ENCODE assay signal across 39 cellular contexts in genomic region chr4:143247866-143248265, GRCh38.
"Had no signal": no experiment of that assay in that cellular context is flagged by ENCODE, and none has a peak within 500 bp of the region (broad histone marks: within the 10 kb centered on the region; RNA-seq: fewer than 3 reads in every experiment).

No MANE protein-coding gene starts in this region.

- DNase-seq: activated effector memory CD4-positive, alpha-beta T cell treated with anti-CD3 and anti-CD28 coated beads, Interleukin-2, amount 50 U/mL, for 16 hours; activated effector memory CD4-positive, alpha-beta T cell treated with Interleukin-2 at 50 U/mL for 16 hours; activated gamma-delta T cell; activated gamma-delta T cell treated with Interleukin-2 at 50 U/mL for 16 hours; activated naive CD4-positive, alpha-beta T cell; activated naive CD4-positive, alpha-beta T cell treated with anti-CD3 and anti-CD28 coated beads for 36 hours; activated naive CD4-positive, alpha-beta T cell treated with anti-CD3 and anti-CD28 coated beads, Interleukin-2, amount 10 ng/mL, durations not matched to agents 7 days and 5 days; activated naive CD4-positive, alpha-beta T cell treated with anti-CD3 and anti-CD28 coated beads, Interleukin-2, amount 50 U/mL, for 16 hours; activated naive CD4-positive, alpha-beta T cell treated with Interleukin-2 at 50 U/mL for 16 hours; activated naive CD8-positive, alpha-beta T cell treated with anti-CD3 and anti-CD28 coated beads for 36 hours; activated naive CD8-positive, alpha-beta T cell treated with anti-CD3 and anti-CD28 coated beads, Interleukin-2, amount 10 ng/mL, durations not matched to agents 7 days and 5 days; activated naive CD8-positive, alpha-beta T cell treated with anti-CD3 and anti-CD28 coated beads, Interleukin-2, amount 50 U/mL, for 24 hours; activated T-cell treated with anti-CD3 and anti-CD28 coated beads, Interleukin-2, amount 50 U/mL, for 24 hours; activated T-cell treated with anti-CD3 and anti-CD28 coated beads, Interleukin-2, amount 50 U/mL, for 4 hours; activated T-cell treated with anti-CD3 and anti-CD28 coated beads, Interleukin-2, amount 50 U/mL, for 48 hours; activated T-cell treated with anti-CD3 and anti-CD28 coated beads, Interleukin-2, amount 50 U/mL, for 72 hours; adrenal gland; amniotic stem cell; amygdala; anterior cingulate cortex; aorta; body of pancreas; brain microvascular endothelial cell; caudate nucleus; central memory CD4-positive, alpha-beta T cell; cerebellar nuclear complex had no signal

- H3K4me1 Mint-ChIP-seq: activated naive CD4-positive, alpha-beta T cell treated with anti-CD3 and anti-CD28 coated beads, Interleukin-2, amount 10 ng/mL, durations not matched to agents 7 days and 5 days; activated naive CD4-positive, alpha-beta T cell treated with anti-CD3 and anti-CD28 coated beads, Interleukin-2, amount 50 U/mL, for 24 hours; activated naive CD8-positive, alpha-beta T cell treated with anti-CD3 and anti-CD28 coated beads for 36 hours; activated naive CD8-positive, alpha-beta T cell treated with anti-CD3 and anti-CD28 coated beads, Interleukin-2, amount 10 ng/mL, durations not matched to agents 7 days and 5 days; activated naive CD8-positive, alpha-beta T cell treated with anti-CD3 and anti-CD28 coated beads, Interleukin-2, amount 50 U/mL, for 24 hours; activated T-helper 17 cell treated with anti-CD3 and anti-CD28 coated beads, Interleukin-2, amount 50 U/mL, for 72 hours; brain; central memory CD8-positive, alpha-beta T cell had no signal

- ATAC-seq: activated naive CD4-positive, alpha-beta T cell treated with anti-CD3 and anti-CD28 coated beads, Interleukin-2, amount 50 U/mL, for 72 hours; activated naive CD8-positive, alpha-beta T cell treated with anti-CD3 and anti-CD28 coated beads, Interleukin-2, amount 50 U/mL, for 24 hours; activated T-cell treated with anti-CD3 and anti-CD28 coated beads, Interleukin-2, amount 50 U/mL, for 4 hours; activated T-cell treated with anti-CD3 and anti-CD28 coated beads, Interleukin-2, amount 50 U/mL, for 72 hours; activated T-helper 17 cell treated with anti-CD3 and anti-CD28 coated beads, Interleukin-2, amount 50 U/mL, for 72 hours; body of pancreas had no signal

- FAIRE-seq: astrocyte, bronchial epithelial cell had no signal

- H3K27ac Mint-ChIP-seq: activated naive CD4-positive, alpha-beta T cell treated with anti-CD3 and anti-CD28 coated beads for 36 hours; activated naive CD4-positive, alpha-beta T cell treated with anti-CD3 and anti-CD28 coated beads, Interleukin-2, amount 10 ng/mL, durations not matched to agents 7 days and 5 days; activated naive CD4-positive, alpha-beta T cell treated with anti-CD3 and anti-CD28 coated beads, Interleukin-2, amount 50 U/mL, for 24 hours; activated naive CD4-positive, alpha-beta T cell treated with anti-CD3 and anti-CD28 coated beads, Interleukin-2, amount 50 U/mL, for 72 hours; activated naive CD8-positive, alpha-beta T cell; activated naive CD8-positive, alpha-beta T cell treated with anti-CD3 and anti-CD28 coated beads for 36 hours; activated naive CD8-positive, alpha-beta T cell treated with anti-CD3 and anti-CD28 coated beads, Interleukin-2, amount 10 ng/mL, durations not matched to agents 7 days and 5 days; activated naive CD8-positive, alpha-beta T cell treated with anti-CD3 and anti-CD28 coated beads, Interleukin-2, amount 50 U/mL, for 24 hours; activated T-cell treated with anti-CD3 and anti-CD28 coated beads, Interleukin-2, amount 50 U/mL, for 24 hours; activated T-cell treated with anti-CD3 and anti-CD28 coated beads, Interleukin-2, amount 50 U/mL, for 72 hours; activated T-helper 1 cell treated with anti-CD3 and anti-CD28 coated beads, Interleukin-12 subunit alpha, Interleukin-12 subunit beta, Interleukin-2, Interleukin-4 antibody, amounts not matched to agents 30 ng/mL and 10 ng/mL and 1 ng/mL, durations not matched to agents 14 hours and 24 hours and 36 hours; activated T-helper 17 cell treated with anti-CD3 and anti-CD28 coated beads, Interleukin-2, amount 50 U/mL, for 72 hours; activated T-helper 2 cell treated with anti-CD3 and anti-CD28 coated beads, Interferon-gamma antibody, Interleukin-2, Interleukin-4, amounts not matched to agents 10 μg/mL and 5 μg/mL and 100 μg/mL, durations not matched to agents 14 hours and 24 hours and 36 hours; brain had no signal

- H3K9me3 Mint-ChIP-seq: activated naive CD4-positive, alpha-beta T cell treated with anti-CD3 and anti-CD28 coated beads for 36 hours; activated naive CD4-positive, alpha-beta T cell treated with anti-CD3 and anti-CD28 coated beads, Interleukin-2, amount 50 U/mL, for 72 hours; activated naive CD8-positive, alpha-beta T cell treated with anti-CD3 and anti-CD28 coated beads, Interleukin-2, amount 10 ng/mL, durations not matched to agents 7 days and 5 days; activated naive CD8-positive, alpha-beta T cell treated with anti-CD3 and anti-CD28 coated beads, Interleukin-2, amount 50 U/mL, for 24 hours; activated T-cell treated with anti-CD3 and anti-CD28 coated beads, Interleukin-2, amount 50 U/mL, for 24 hours; activated T-cell treated with anti-CD3 and anti-CD28 coated beads, Interleukin-2, amount 50 U/mL, for 4 hours; activated T-cell treated with anti-CD3 and anti-CD28 coated beads, Interleukin-2, amount 50 U/mL, for 72 hours; activated T-helper 1 cell treated with anti-CD3 and anti-CD28 coated beads, Interleukin-12 subunit alpha, Interleukin-12 subunit beta, Interleukin-2, Interleukin-4 antibody, amounts not matched to agents 30 ng/mL and 10 ng/mL and 1 ng/mL, durations not matched to agents 14 hours and 24 hours and 36 hours; activated T-helper 17 cell treated with anti-CD3 and anti-CD28 coated beads, Interleukin-2, amount 50 U/mL, for 72 hours; activated T-helper 2 cell treated with anti-CD3 and anti-CD28 coated beads, Interferon-gamma antibody, Interleukin-2, Interleukin-4, amounts not matched to agents 10 μg/mL and 5 μg/mL and 100 μg/mL, durations not matched to agents 14 hours and 24 hours and 36 hours; central memory CD8-positive, alpha-beta T cell had no signal

- H3K9me3 ChIP-seq: adrenal gland, ascending aorta, body of pancreas, breast epithelium had no signal

- H3K4me1 ChIP-seq: adrenal gland, ascending aorta, body of pancreas, breast epithelium had no signal

- H3K4me3 Mint-ChIP-seq: activated naive CD4-positive, alpha-beta T cell treated with anti-CD3 and anti-CD28 coated beads for 36 hours; activated naive CD4-positive, alpha-beta T cell treated with anti-CD3 and anti-CD28 coated beads, Interleukin-2, amount 10 ng/mL, durations not matched to agents 7 days and 5 days; activated naive CD4-positive, alpha-beta T cell treated with anti-CD3 and anti-CD28 coated beads, Interleukin-2, amount 50 U/mL, for 24 hours; activated naive CD8-positive, alpha-beta T cell; activated naive CD8-positive, alpha-beta T cell treated with anti-CD3 and anti-CD28 coated beads for 36 hours; activated naive CD8-positive, alpha-beta T cell treated with anti-CD3 and anti-CD28 coated beads, Interleukin-2, amount 10 ng/mL, durations not matched to agents 7 days and 5 days; activated naive CD8-positive, alpha-beta T cell treated with anti-CD3 and anti-CD28 coated beads, Interleukin-2, amount 50 U/mL, for 24 hours; activated T-cell treated with anti-CD3 and anti-CD28 coated beads, Interleukin-2, amount 50 U/mL, for 24 hours; activated T-cell treated with anti-CD3 and anti-CD28 coated beads, Interleukin-2, amount 50 U/mL, for 4 hours; activated T-cell treated with anti-CD3 and anti-CD28 coated beads, Interleukin-2, amount 50 U/mL, for 72 hours; activated T-helper 1 cell treated with anti-CD3 and anti-CD28 coated beads, Interleukin-12 subunit alpha, Interleukin-12 subunit beta, Interleukin-2, Interleukin-4 antibody, amounts not matched to agents 30 ng/mL and 10 ng/mL and 1 ng/mL, durations not matched to agents 14 hours and 24 hours and 36 hours; activated T-helper 17 cell treated with anti-CD3 and anti-CD28 coated beads, Interleukin-2, amount 50 U/mL, for 72 hours; brain; central memory CD8-positive, alpha-beta T cell had no signal

- H3K4me3 ChIP-seq: adrenal gland, ascending aorta, body of pancreas, breast epithelium, cardiac muscle cell had no signal

- H3K27me3 Mint-ChIP-seq: activated naive CD4-positive, alpha-beta T cell treated with anti-CD3 and anti-CD28 coated beads, Interleukin-2, amount 10 ng/mL, durations not matched to agents 7 days and 5 days; activated naive CD8-positive, alpha-beta T cell; activated naive CD8-positive, alpha-beta T cell treated with anti-CD3 and anti-CD28 coated beads for 36 hours; activated naive CD8-positive, alpha-beta T cell treated with anti-CD3 and anti-CD28 coated beads, Interleukin-2, amount 50 U/mL, for 24 hours; activated T-cell treated with anti-CD3 and anti-CD28 coated beads, Interleukin-2, amount 50 U/mL, for 24 hours; brain had no signal

- H3K27me3 ChIP-seq: adrenal gland, ascending aorta, body of pancreas, brain microvascular endothelial cell, breast epithelium, cardiac muscle cell had no signal

- H3K27ac ChIP-seq: adrenal gland, ascending aorta, body of pancreas, brain microvascular endothelial cell, cardiac muscle cell had no signal

- H3K36me3 Mint-ChIP-seq: activated naive CD4-positive, alpha-beta T cell treated with anti-CD3 and anti-CD28 coated beads, Interleukin-2, amount 10 ng/mL, durations not matched to agents 7 days and 5 days; activated naive CD4-positive, alpha-beta T cell treated with anti-CD3 and anti-CD28 coated beads, Interleukin-2, amount 50 U/mL, for 24 hours; activated naive CD4-positive, alpha-beta T cell treated with anti-CD3 and anti-CD28 coated beads, Interleukin-2, amount 50 U/mL, for 72 hours; activated naive CD8-positive, alpha-beta T cell treated with anti-CD3 and anti-CD28 coated beads for 36 hours; activated naive CD8-positive, alpha-beta T cell treated with anti-CD3 and anti-CD28 coated beads, Interleukin-2, amount 10 ng/mL, durations not matched to agents 7 days and 5 days; brain had no signal

- H3K36me3 ChIP-seq: adrenal gland, ascending aorta, brain microvascular endothelial cell, breast epithelium, cardiac muscle cell had no signal
